In genomic region chr11:78192223-78192719, GRCh38 we compare ENCODE assay signal across 13 cellular contexts. TPM values are rescaled to one million over a fixed set of nuclear protein-coding genes. Genes with fewer than 3 reads are reported as not detected.
DNase-seq lines count a peak whose midpoint lies in the region; TF ChIP-seq lines count a peak whose summit lies in the region.
"Had no signal": no experiment of that assay in that cellular context is flagged by ENCODE, and none has a peak within 500 bp of the region (broad histone marks: within the 10 kb centered on the region; RNA-seq: fewer than 3 reads in every experiment).

No MANE protein-coding gene starts in this region.

- TF ChIP-seq POLR2A in sigmoid colon (IDR thresholded peaks at IDR 0.05): no peak

- no peaks in the 10 kb centered on the region for H3F3A ChIP-seq in MM.1S (ENCODE audit: insufficient read depth, low read length)

- H3K36me3 Mint-ChIP-seq in chondrocyte (ENCODE audit: low read depth): peaks cover 6% of the 10 kb centered on the region

- no peaks in the 10 kb centered on the region for H3K4me1 ChIP-seq in HEK293 (ENCODE audit: control insufficient read depth, insufficient read depth, low read length)
- peaks cover 0 to 35% (median 23%) of the 10 kb centered on the region in 4 donors for H3K4me1 ChIP-seq in sigmoid colon
- H3K4me1 ChIP-seq in MM.1S (ENCODE audit: low read length): peaks cover 13% of the 10 kb centered on the region; the same call in 1 of the 2 replicates

- H3K27me3 Mint-ChIP-seq in chondrocyte (ENCODE audit: low read depth): no peaks in the 10 kb centered on the region

- no peak for TF ChIP-seq EP300 in sigmoid colon (IDR thresholded peaks at IDR 0.05)

- peaks cover 48% of the 10 kb centered on the region for H3K4me1 Mint-ChIP-seq in chondrocyte (ENCODE audit: low read depth)

- intact Hi-C loops in sigmoid colon (cut with DNase I): no loop called here

- H3K27ac ChIP-seq in HEK293 (ENCODE audit: extremely low read depth, low read depth, low read length) (no peak overlapping the region), sigmoid colon (no peak overlapping the region), MM.1S (ENCODE audit: low read length) (no peak overlapping the region)
- H3K27ac ChIP-seq: suprapubic skin had no signal

- CTCF ChIA-PET in HEK293 (lab: Yijun Ruan, JAX): no interaction called here

- H3K4me2 ChIP-seq in MM.1S (ENCODE audit: low read depth, low read length): no peak overlapping the region

- POLR2A ChIA-PET in HEK293 (lab: Yijun Ruan, JAX): no interaction called here

- H3K27me3 ChIP-seq in sigmoid colon (no peaks in the 10 kb centered on the region), MM.1S (replicated peaks; ENCODE audit: insufficient read depth, low read length) (no peaks in the 10 kb centered on the region)
- H3K27me3 ChIP-seq: suprapubic skin had no signal

- no peaks in the 10 kb centered on the region for H4K20me1 ChIP-seq in MM.1S (ENCODE audit: insufficient read depth, low read length)

- H3K9me3 ChIP-seq in HEK293 (ENCODE audit: control insufficient read depth, insufficient read depth, low read depth, low read length) (no peaks in the 10 kb centered on the region), sigmoid colon (no peaks in the 10 kb centered on the region), MM.1S (replicated peaks; ENCODE audit: insufficient read depth, low read length) (no peaks in the 10 kb centered on the region)
- H3K9me3 ChIP-seq: suprapubic skin had no signal

- TF ChIP-seq CTCF in HEK293 (tag by site-specific recombination; IDR thresholded peaks at IDR 0.05): no peak
- no peak for TF ChIP-seq CTCF in chondrocyte (IDR thresholded peaks at IDR 0.05)
- no peak for TF ChIP-seq CTCF in sigmoid colon (IDR thresholded peaks at IDR 0.05)
- TF ChIP-seq CTCF in MM.1S (IDR thresholded peaks at IDR 0.05; ENCODE audit: low read length): no peak

- H3K36me3 ChIP-seq in HEK293 (ENCODE audit: control insufficient read depth in 2 of 2, insufficient read depth in 1 of 2, low read length in 2 of 2) (peaks cover 0 to 4% of the 10 kb centered on the region in 2 experiments; a peak in 1 of 3 replicates), sigmoid colon (peaks cover 0 to 5% (median 0%) of the 10 kb centered on the region in 4 donors), MM.1S (replicated peaks; ENCODE audit: insufficient read depth, low read length) (no peaks in the 10 kb centered on the region)
- H3K36me3 ChIP-seq: suprapubic skin had no signal

- H3K79me2 ChIP-seq in MM.1S (ENCODE audit: low read length): 0 out of 2 replicates have a peak, but pooled peaks cover 5% of the 10 kb centered on the region

- DNase-seq in DMS53 (lab: John Stamatoyannopoulos, UW) (peak; percentile 39), DMS53 treated with DMSO at 0.1 percent for 48 hours (lab: John Stamatoyannopoulos, UW; ENCODE audit: unreplicated experiment) (no peak), chondrocyte (ENCODE audit: low spot score) (no peak), sigmoid colon (peak; percentile 54), iPS-NIHi11 (ENCODE audit: low spot score) (no peak), MM.1S (no peak)
- no peak for DNase-seq in stimulated activated CD4-positive, alpha-beta T cell treated with anti-CD3 and anti-CD28 coated beads, Interleukin-4, amount 100 ng/mL, for 24 hours
- DNase-seq: 8988T; central memory CD4-positive, alpha-beta T cell; mesendoderm; NCI-H1694 had no signal

- no peaks in the 10 kb centered on the region for H3K9me3 Mint-ChIP-seq in chondrocyte (ENCODE audit: low read depth)

- H2AFZ ChIP-seq in MM.1S (ENCODE audit: low read length): no peak overlapping the region

- no peak overlapping the region for H3K4me3 ChIP-seq in HEK293 (ENCODE audit: low read depth, low read length)
- no peak overlapping the region for H3K4me3 ChIP-seq in sigmoid colon
- no peak overlapping the region for H3K4me3 ChIP-seq in MM.1S (ENCODE audit: low read length)
- H3K4me3 ChIP-seq: suprapubic skin had no signal

- H3K4me3 Mint-ChIP-seq in chondrocyte (ENCODE audit: unreplicated experiment): no peak overlapping the region

- no peaks in the 10 kb centered on the region for H3K9me2 ChIP-seq in MM.1S (replicated peaks; ENCODE audit: insufficient read depth, low read length)

- WGBS in sigmoid colon, 2 donors: 85 to 88% methylated on average over 6 of the region's 6 CpGs

- H3K27ac Mint-ChIP-seq in chondrocyte (ENCODE audit: unreplicated experiment): peak overlapping the region; percentile 86

- H3K9ac ChIP-seq in MM.1S (ENCODE audit: low read length): no peak overlapping the region

TF ChIP-seq in HEK293, 187 proteins besides CTCF, POLR2A, EP300 and RAD21:
- peak; percentile 67 for TF ChIP-seq EGR2 (tag by site-specific recombination; IDR thresholded peaks at IDR 0.05; ENCODE audit: low read depth)
- peak; percentile 76 for TF ChIP-seq ZFHX2 (tag by site-specific recombination; conservative IDR thresholded peaks at IDR 0.05)
- TF ChIP-seq ZNF664 (tag by site-specific recombination; IDR thresholded peaks at IDR 0.05): no peak

RNA-seq across cellular contexts. Expression of gene USP35, which starts 3.6 kb away (rescaled TPM):
- total RNA-seq in chondrocyte: 14.0 to 14.5 TPM (median 14.0 TPM) in 3 replicates
- total RNA-seq in sigmoid colon: 10 to 100 TPM in 2 of 4 donors, 1 to 10 TPM in 2; 6.7 to 23.3 (median 10.6) TPM
- 1 to 10 TPM; 1.2 to 6.5 (median 2.1) TPM for polyA plus RNA-seq in sigmoid colon

RNA-seq across cellular contexts. Expression of gene KCTD21, which starts 3.8 kb away (rescaled TPM):
- total RNA-seq in chondrocyte: 12.6 to 15.2 TPM (median 14.7 TPM) in 3 replicates
- 10 to 100 TPM in 2 of 4 donors, 1 to 10 TPM in 2; 5.4 to 18.8 (median 9.2) TPM for total RNA-seq in sigmoid colon
- 1 to 10 TPM; 4.2 to 7.4 (median 4.5) TPM for polyA plus RNA-seq in sigmoid colon

RNA-seq across cellular contexts. Expression of gene ALG8, which starts 52.8 kb away (rescaled TPM):
- total RNA-seq in chondrocyte: 28.7 to 48.5 TPM (median 30.1 TPM) in 3 replicates
- 10 to 100 TPM; 15.6 to 26.4 (median 24.2) TPM for total RNA-seq in sigmoid colon
- polyA plus RNA-seq in sigmoid colon: 10 to 100 TPM; 13.2 to 24.2 (median 15.0) TPM

Comparison
In these comparisons a context has a peak if more than half of its experiments do, and no peak if none do; other contexts are left out.
1. DNase-seq: peak in DMS53 (single experiment) and sigmoid colon (single experiment); none in DMS53 treated with DMSO at 0.1 percent for 48 hours (single experiment), chondrocyte (single experiment), iPS-NIHi11 (single experiment), MM.1S (single experiment) and stimulated activated CD4-positive, alpha-beta T cell treated with anti-CD3 and anti-CD28 coated beads, Interleukin-4, amount 100 ng/mL, for 24 hours (single experiment).